In the genomic region with DNA sequence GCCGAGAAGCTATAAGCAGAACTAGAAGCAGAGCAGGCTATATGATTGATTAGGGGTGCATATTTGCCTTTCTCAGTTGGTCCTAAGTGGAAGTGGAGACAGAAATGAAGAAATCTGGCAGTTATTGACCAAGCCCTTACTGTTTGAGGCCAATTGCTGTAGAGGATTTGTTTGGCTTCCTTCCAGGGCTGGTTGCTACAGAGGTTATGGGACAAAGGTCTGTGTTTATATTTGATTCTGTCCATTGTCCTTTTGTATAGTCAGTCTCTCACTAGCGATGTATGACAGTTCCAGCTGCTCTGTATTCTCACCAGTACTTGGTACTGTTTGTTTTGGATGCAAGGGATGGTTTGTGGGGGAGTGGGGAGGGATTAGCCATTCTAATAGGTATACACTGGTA, we compare ENCODE assay signal across 1 cellular context.
TF ChIP-seq lines count a peak whose summit lies in the region.

No MANE protein-coding gene starts in this region.

TF ChIP-seq in HepG2, 621 proteins besides CTCF, POLR2A, EP300 and RAD21 (continued from another document):
- TF ChIP-seq, protein P1, sequence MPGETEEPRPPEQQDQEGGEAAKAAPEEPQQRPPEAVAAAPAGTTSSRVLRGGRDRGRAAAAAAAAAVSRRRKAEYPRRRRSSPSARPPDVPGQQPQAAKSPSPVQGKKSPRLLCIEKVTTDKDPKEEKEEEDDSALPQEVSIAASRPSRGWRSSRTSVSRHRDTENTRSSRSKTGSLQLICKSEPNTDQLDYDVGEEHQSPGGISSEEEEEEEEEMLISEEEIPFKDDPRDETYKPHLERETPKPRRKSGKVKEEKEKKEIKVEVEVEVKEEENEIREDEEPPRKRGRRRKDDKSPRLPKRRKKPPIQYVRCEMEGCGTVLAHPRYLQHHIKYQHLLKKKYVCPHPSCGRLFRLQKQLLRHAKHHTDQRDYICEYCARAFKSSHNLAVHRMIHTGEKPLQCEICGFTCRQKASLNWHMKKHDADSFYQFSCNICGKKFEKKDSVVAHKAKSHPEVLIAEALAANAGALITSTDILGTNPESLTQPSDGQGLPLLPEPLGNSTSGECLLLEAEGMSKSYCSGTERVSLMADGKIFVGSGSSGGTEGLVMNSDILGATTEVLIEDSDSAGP (CRISPR knock-in tag; IDR thresholded peaks at IDR 0.05; ENCODE audit: borderline replicate concordance) = no peak
- TF ChIP-seq ARNT (IDR thresholded peaks at IDR 0.05) = no peak
- TF ChIP-seq SALL1 (CRISPR knock-in tag; IDR thresholded peaks at IDR 0.05) = peak; percentile 75; the same call in 1 of the 2 replicates
- TF ChIP-seq SOX13 (IDR thresholded peaks at IDR 0.05) = peak; percentile 99
- TF ChIP-seq SOX13 (CRISPR knock-in tag; conservative IDR thresholded peaks at IDR 0.05 in 1 of 2, IDR thresholded peaks at IDR 0.05 in 1 of 2) = peak in 1 of 2 experiments; percentile 100; a peak in 2 of 4 replicates
- peak; percentile 78 for TF ChIP-seq FOXA3 (CRISPR knock-in tag; IDR thresholded peaks at IDR 0.05)
- peak; percentile 46; the same call in 1 of the 2 replicates for TF ChIP-seq SAP130 (CRISPR knock-in tag; IDR thresholded peaks at IDR 0.05; ENCODE audit: low read depth)
- TF ChIP-seq ZMAT3 (CRISPR knock-in tag; conservative IDR thresholded peaks at IDR 0.05) = no peak
- TF ChIP-seq ZNF552 (CRISPR knock-in tag; IDR thresholded peaks at IDR 0.05; ENCODE audit: borderline replicate concordance) = no peak
- TF ChIP-seq NCOA1 (CRISPR knock-in tag; IDR thresholded peaks at IDR 0.05) = no peak
- TF ChIP-seq LCORL (IDR thresholded peaks at IDR 0.05) = 0 out of 2 replicates have a peak, but pooled peaks have one; percentile 34
- TF ChIP-seq LCORL (CRISPR knock-in tag; IDR thresholded peaks at IDR 0.05) = no peak
- TF ChIP-seq, protein P2, sequence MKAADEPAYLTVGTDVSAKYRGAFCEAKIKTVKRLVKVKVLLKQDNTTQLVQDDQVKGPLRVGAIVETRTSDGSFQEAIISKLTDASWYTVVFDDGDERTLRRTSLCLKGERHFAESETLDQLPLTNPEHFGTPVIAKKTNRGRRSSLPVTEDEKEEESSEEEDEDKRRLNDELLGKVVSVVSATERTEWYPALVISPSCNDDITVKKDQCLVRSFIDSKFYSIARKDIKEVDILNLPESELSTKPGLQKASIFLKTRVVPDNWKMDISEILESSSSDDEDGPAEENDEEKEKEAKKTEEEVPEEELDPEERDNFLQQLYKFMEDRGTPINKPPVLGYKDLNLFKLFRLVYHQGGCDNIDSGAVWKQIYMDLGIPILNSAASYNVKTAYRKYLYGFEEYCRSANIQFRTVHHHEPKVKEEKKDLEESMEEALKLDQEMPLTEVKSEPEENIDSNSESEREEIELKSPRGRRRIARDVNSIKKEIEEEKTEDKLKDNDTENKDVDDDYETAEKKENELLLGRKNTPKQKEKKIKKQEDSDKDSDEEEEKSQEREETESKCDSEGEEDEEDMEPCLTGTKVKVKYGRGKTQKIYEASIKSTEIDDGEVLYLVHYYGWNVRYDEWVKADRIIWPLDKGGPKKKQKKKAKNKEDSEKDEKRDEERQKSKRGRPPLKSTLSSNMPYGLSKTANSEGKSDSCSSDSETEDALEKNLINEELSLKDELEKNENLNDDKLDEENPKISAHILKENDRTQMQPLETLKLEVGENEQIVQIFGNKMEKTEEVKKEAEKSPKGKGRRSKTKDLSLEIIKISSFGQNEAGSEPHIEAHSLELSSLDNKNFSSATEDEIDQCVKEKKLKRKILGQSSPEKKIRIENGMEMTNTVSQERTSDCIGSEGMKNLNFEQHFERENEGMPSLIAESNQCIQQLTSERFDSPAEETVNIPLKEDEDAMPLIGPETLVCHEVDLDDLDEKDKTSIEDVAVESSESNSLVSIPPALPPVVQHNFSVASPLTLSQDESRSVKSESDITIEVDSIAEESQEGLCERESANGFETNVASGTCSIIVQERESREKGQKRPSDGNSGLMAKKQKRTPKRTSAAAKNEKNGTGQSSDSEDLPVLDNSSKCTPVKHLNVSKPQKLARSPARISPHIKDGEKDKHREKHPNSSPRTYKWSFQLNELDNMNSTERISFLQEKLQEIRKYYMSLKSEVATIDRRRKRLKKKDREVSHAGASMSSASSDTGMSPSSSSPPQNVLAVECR (CRISPR knock-in tag; IDR thresholded peaks at IDR 0.05; ENCODE audit: borderline replicate concordance) = peak; percentile 23; the same call in 1 of the 2 replicates
- TF ChIP-seq REPIN1 (CRISPR knock-in tag; IDR thresholded peaks at IDR 0.05; ENCODE audit: borderline replicate concordance, low read depth) = no peak
- peak; percentile 42; the same call in 1 of the 2 replicates for TF ChIP-seq RARA (CRISPR knock-in tag; IDR thresholded peaks at IDR 0.05)
- TF ChIP-seq SYNCRIP (IDR thresholded peaks at IDR 0.05; ENCODE audit: insufficient read depth, low read depth, low read length) = no peak
- TF ChIP-seq, protein P3, sequence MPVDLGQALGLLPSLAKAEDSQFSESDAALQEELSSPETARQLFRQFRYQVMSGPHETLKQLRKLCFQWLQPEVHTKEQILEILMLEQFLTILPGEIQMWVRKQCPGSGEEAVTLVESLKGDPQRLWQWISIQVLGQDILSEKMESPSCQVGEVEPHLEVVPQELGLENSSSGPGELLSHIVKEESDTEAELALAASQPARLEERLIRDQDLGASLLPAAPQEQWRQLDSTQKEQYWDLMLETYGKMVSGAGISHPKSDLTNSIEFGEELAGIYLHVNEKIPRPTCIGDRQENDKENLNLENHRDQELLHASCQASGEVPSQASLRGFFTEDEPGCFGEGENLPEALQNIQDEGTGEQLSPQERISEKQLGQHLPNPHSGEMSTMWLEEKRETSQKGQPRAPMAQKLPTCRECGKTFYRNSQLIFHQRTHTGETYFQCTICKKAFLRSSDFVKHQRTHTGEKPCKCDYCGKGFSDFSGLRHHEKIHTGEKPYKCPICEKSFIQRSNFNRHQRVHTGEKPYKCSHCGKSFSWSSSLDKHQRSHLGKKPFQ (CRISPR knock-in tag; IDR thresholded peaks at IDR 0.05; ENCODE audit: insufficient replicate concordance) = no peak
- TF ChIP-seq MIER3 (CRISPR knock-in tag; IDR thresholded peaks at IDR 0.05; ENCODE audit: borderline replicate concordance) = peak; percentile 52; the same call in 1 of the 2 replicates
- TF ChIP-seq, protein P4, sequence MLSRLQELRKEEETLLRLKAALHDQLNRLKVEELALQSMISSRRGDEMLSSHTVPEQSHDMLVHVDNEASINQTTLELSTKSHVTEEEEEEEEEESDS (CRISPR knock-in tag; IDR thresholded peaks at IDR 0.05; ENCODE audit: borderline replicate concordance) = no peak
- peak; percentile 83 for TF ChIP-seq HNF4G (IDR thresholded peaks at IDR 0.05; ENCODE audit: borderline replicate concordance, low read depth, low read length)
- TF ChIP-seq HNF4G (CRISPR knock-in tag; IDR thresholded peaks at IDR 0.05; ENCODE audit: borderline replicate concordance, low read depth) = no peak
- TF ChIP-seq RCOR2 (CRISPR knock-in tag; IDR thresholded peaks at IDR 0.05) = peak; percentile 76; the same call in 1 of the 2 replicates
- no peak for TF ChIP-seq GPN1 (CRISPR knock-in tag; IDR thresholded peaks at IDR 0.05; ENCODE audit: borderline replicate concordance)
- peak; percentile 59 for TF ChIP-seq BCL6 (CRISPR knock-in tag; IDR thresholded peaks at IDR 0.05)
- no peak for TF ChIP-seq ZNF17 (CRISPR knock-in tag; IDR thresholded peaks at IDR 0.05)
- no peak for TF ChIP-seq SATB2 (CRISPR knock-in tag; IDR thresholded peaks at IDR 0.05)
- no peak for TF ChIP-seq SOX6 (IDR thresholded peaks at IDR 0.05)
- peak; percentile 99 for TF ChIP-seq SOX6 (CRISPR knock-in tag; IDR thresholded peaks at IDR 0.05)
- TF ChIP-seq PHF21A (CRISPR knock-in tag; IDR thresholded peaks at IDR 0.05) = peak; percentile 41; the same call in 1 of the 2 replicates
- peak; percentile 86 for TF ChIP-seq PPARG (CRISPR knock-in tag; conservative IDR thresholded peaks at IDR 0.05)
- no peak for TF ChIP-seq MTF1 (CRISPR knock-in tag; IDR thresholded peaks at IDR 0.05)
- TF ChIP-seq, protein P5, sequence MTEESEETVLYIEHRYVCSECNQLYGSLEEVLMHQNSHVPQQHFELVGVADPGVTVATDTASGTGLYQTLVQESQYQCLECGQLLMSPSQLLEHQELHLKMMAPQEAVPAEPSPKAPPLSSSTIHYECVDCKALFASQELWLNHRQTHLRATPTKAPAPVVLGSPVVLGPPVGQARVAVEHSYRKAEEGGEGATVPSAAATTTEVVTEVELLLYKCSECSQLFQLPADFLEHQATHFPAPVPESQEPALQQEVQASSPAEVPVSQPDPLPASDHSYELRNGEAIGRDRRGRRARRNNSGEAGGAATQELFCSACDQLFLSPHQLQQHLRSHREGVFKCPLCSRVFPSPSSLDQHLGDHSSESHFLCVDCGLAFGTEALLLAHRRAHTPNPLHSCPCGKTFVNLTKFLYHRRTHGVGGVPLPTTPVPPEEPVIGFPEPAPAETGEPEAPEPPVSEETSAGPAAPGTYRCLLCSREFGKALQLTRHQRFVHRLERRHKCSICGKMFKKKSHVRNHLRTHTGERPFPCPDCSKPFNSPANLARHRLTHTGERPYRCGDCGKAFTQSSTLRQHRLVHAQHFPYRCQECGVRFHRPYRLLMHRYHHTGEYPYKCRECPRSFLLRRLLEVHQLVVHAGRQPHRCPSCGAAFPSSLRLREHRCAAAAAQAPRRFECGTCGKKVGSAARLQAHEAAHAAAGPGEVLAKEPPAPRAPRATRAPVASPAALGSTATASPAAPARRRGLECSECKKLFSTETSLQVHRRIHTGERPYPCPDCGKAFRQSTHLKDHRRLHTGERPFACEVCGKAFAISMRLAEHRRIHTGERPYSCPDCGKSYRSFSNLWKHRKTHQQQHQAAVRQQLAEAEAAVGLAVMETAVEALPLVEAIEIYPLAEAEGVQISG (CRISPR knock-in tag; IDR thresholded peaks at IDR 0.05) = no peak
- TF ChIP-seq CEBPG (CRISPR knock-in tag; IDR thresholded peaks at IDR 0.05) = peak; percentile 80
- TF ChIP-seq KLF9 (CRISPR knock-in tag; IDR thresholded peaks at IDR 0.05; ENCODE audit: low read depth) = no peak
- TF ChIP-seq ZNF557 (CRISPR knock-in tag; IDR thresholded peaks at IDR 0.05) = no peak
- TF ChIP-seq CBX5 (CRISPR knock-in tag; IDR thresholded peaks at IDR 0.05; ENCODE audit: borderline replicate concordance) = no peak
- 0 out of 2 replicates have a peak, but pooled peaks have one; percentile 35 for TF ChIP-seq ZNF331 (CRISPR knock-in tag; IDR thresholded peaks at IDR 0.05)
- peak; percentile 53; the same call in 1 of the 2 replicates for TF ChIP-seq NR2F6 (IDR thresholded peaks at IDR 0.05)
- TF ChIP-seq NR2F6 (CRISPR knock-in tag; IDR thresholded peaks at IDR 0.05) = 0 out of 2 replicates have a peak, but pooled peaks have one; percentile 14
